Comparison of ENCODE assay signal across 14 cellular contexts in the genomic region with DNA sequence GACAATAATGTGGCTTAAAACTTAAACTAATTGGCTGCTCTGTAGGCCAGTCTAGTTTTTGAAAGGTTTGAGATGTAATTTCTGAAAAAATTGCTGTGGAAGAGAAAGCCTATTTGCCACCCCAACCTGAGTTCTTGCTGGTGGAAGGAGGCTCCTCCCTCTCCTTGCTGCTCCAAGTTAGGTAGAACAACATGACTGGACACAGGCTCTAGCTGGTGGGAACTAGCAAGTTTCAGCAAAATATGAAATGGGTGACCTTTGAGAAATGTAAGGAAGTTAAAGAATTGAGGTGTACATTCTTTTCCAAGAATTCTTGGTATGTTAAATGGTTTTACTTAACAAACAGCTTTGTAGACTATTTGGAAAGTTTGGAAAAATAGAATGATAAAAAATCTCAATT.
"Had no signal": no experiment of that assay in that cellular context is flagged by ENCODE, and none has a peak within 500 bp of the region (broad histone marks: within the 10 kb centered on the region; RNA-seq: fewer than 3 reads in every experiment).

No MANE protein-coding gene starts in this region.

- H3K4me3 Mint-ChIP-seq: activated CD4-positive, alpha-beta T cell treated with anti-CD3 and anti-CD28 coated beads, Interleukin-2, amount 10 ng/mL, durations not matched to agents 24 days and 14 days; neural crest cell had no signal

- H3K9me3 ChIP-seq: left lung, psoas muscle, thoracic aorta had no signal

- H3K27ac Mint-ChIP-seq: activated CD4-positive, alpha-beta T cell treated with anti-CD3 and anti-CD28 coated beads, Interleukin-2, amount 10 ng/mL, durations not matched to agents 24 days and 14 days had no signal

- DNase-seq: activated CD4-positive, alpha-beta T cell treated with anti-CD3 and anti-CD28 coated beads, Interleukin-2, amount 10 ng/mL, durations not matched to agents 24 days and 14 days; activated CD4-positive, CD25-positive, alpha-beta regulatory T cell; activated CD8-positive, alpha-beta memory T cell treated with anti-CD3 and anti-CD28 coated beads for 24 hours; erythroblast; left lung; mammary epithelial cell; psoas muscle; stimulated activated CD4-positive, alpha-beta T cell treated with anti-CD3 and anti-CD28 coated beads, Interleukin-1b, Interleukin-23, amount 100 ng/mL, for 48 hours; T-helper 2 cell had no signal

- H3K9me3 Mint-ChIP-seq: activated CD4-positive, alpha-beta T cell treated with anti-CD3 and anti-CD28 coated beads, Interleukin-2, amount 10 ng/mL, durations not matched to agents 24 days and 14 days; neural crest cell had no signal

- H3K27me3 ChIP-seq: hepatocyte, left lung had no signal

- H3K27me3 Mint-ChIP-seq: activated CD4-positive, alpha-beta T cell treated with anti-CD3 and anti-CD28 coated beads, Interleukin-2, amount 10 ng/mL, durations not matched to agents 24 days and 14 days had no signal

- H3K4me3 ChIP-seq: hepatocyte, left lung, psoas muscle, thoracic aorta had no signal

- FAIRE-seq: colon, keratinocyte had no signal
